Comparison of ENCODE assay signal across 19 cellular contexts in genomic region chr5:464843-465590, GRCh38. TPM values are rescaled to one million over a fixed set of nuclear protein-coding genes. Genes with fewer than 3 reads are reported as not detected.
DNase-seq lines count a peak whose midpoint lies in the region; ATAC-seq and TF ChIP-seq lines count a peak whose summit lies in the region.
"Had no signal": no experiment of that assay in that cellular context is flagged by ENCODE, and none has a peak within 500 bp of the region (broad histone marks: within the 10 kb centered on the region; RNA-seq: fewer than 3 reads in every experiment).

No MANE protein-coding gene starts in this region.

- peak overlapping the region; percentile 23 for H3K4ac ChIP-seq in neuronal stem cell (ENCODE audit: low read length)

- H3K9me3 ChIP-seq in neuronal stem cell (replicated peaks in 1 of 2; ENCODE audit: control insufficient read depth in 2 of 2, insufficient read depth in 1 of 2, low read depth in 1 of 2, low read length in 2 of 2) (no peaks in the 10 kb centered on the region), SJCRH30 (replicated peaks) (no peaks in the 10 kb centered on the region)
- H3K9me3 ChIP-seq: MG63 had no signal

- peaks cover 43% of the 10 kb centered on the region for H3K4me1 Mint-ChIP-seq in stimulated activated naive CD8-positive, alpha-beta T cell treated with anti-CD3 and anti-CD28 coated beads, Interleukin-15, Interleukin-2, amounts not matched to agents 100 ng/mL and 50 ng/mL, for 24 hours (ENCODE audit: low read depth)
- peaks cover 70% of the 10 kb centered on the region for H3K4me1 Mint-ChIP-seq in stimulated activated naive CD8-positive, alpha-beta T cell treated with anti-CD3 and anti-CD28 coated beads, Interleukin-15, amount 100 ng/mL, for 72 hours
- H3K4me1 Mint-ChIP-seq in chondrocyte (ENCODE audit: low read depth), result no peaks in the 10 kb centered on the region

- DNase-seq in stimulated activated naive CD8-positive, alpha-beta T cell treated with anti-CD3 and anti-CD28 coated beads, Interleukin-15, amount 100 ng/mL, for 72 hours, result no peak
- DNase-seq in chondrocyte (ENCODE audit: low spot score) (peak; percentile 94), neuronal stem cell (ENCODE audit: low spot score) (no peak), NOMO-1 treated with DMSO at 0.1 percent for 48 hours (lab: John Stamatoyannopoulos, UW; ENCODE audit: unreplicated experiment) (no peak), SJCRH30 (no peak)
- DNase-seq: activated CD4-positive, alpha-beta T cell treated with anti-CD3 and anti-CD28 coated beads, Interleukin-2, amount 50 U/mL, for 1 hour; activated T-cell treated with anti-CD3 and anti-CD28 coated beads, Interleukin-2, amount 50 U/mL, for 48 hours; cortex of kidney; GF-D8; HFFc6; mammary epithelial cell; MG63; NCI-H1930 had no signal

- H3K27ac Mint-ChIP-seq in stimulated activated naive CD8-positive, alpha-beta T cell treated with anti-CD3 and anti-CD28 coated beads, Interleukin-15, Interleukin-2, amounts not matched to agents 100 ng/mL and 50 ng/mL, for 24 hours, result peak overlapping the region; percentile 45
- H3K27ac Mint-ChIP-seq in stimulated activated naive CD8-positive, alpha-beta T cell treated with anti-CD3 and anti-CD28 coated beads, Interleukin-15, amount 100 ng/mL, for 72 hours, result no peak overlapping the region
- H3K27ac Mint-ChIP-seq in chondrocyte (ENCODE audit: unreplicated experiment), result no peak overlapping the region
- H3K27ac Mint-ChIP-seq: HFFc6; natural killer cell treated with Interleukin-12 subunit alpha and Interleukin-12 subunit beta and Interleukin-15 and Interleukin-18, amount 100 ng/mL, for 72 hours had no signal

- no peak overlapping the region for H2AK5ac ChIP-seq in neuronal stem cell (ENCODE audit: low read depth, low read length)

- no peak overlapping the region for H2BK15ac ChIP-seq in neuronal stem cell (ENCODE audit: low read length)

- H3K4me2 ChIP-seq in neuronal stem cell (ENCODE audit: insufficient read depth, low read length, poor library complexity, severe bottlenecking), result no peak overlapping the region

- H3K27me3 ChIP-seq in neuronal stem cell (ENCODE audit: control insufficient read depth in 3 of 3, insufficient read depth in 3 of 3, low read depth in 1 of 3, low read length in 3 of 3) (no peaks in the 10 kb centered on the region), SJCRH30 (no peaks in the 10 kb centered on the region)
- H3K27me3 ChIP-seq: MG63 had no signal

- H3K9ac ChIP-seq in neuronal stem cell (ENCODE audit: low read depth, low read length, poor library complexity), result no peak overlapping the region

- no peak overlapping the region for H4K91ac ChIP-seq in neuronal stem cell (ENCODE audit: low read depth, low read length, poor library complexity)

- H3K9me3 Mint-ChIP-seq in stimulated activated naive CD8-positive, alpha-beta T cell treated with anti-CD3 and anti-CD28 coated beads, Interleukin-15, Interleukin-2, amounts not matched to agents 100 ng/mL and 50 ng/mL, for 24 hours, result no peaks in the 10 kb centered on the region
- no peaks in the 10 kb centered on the region for H3K9me3 Mint-ChIP-seq in stimulated activated naive CD8-positive, alpha-beta T cell treated with anti-CD3 and anti-CD28 coated beads, Interleukin-15, amount 100 ng/mL, for 72 hours
- H3K9me3 Mint-ChIP-seq in chondrocyte (ENCODE audit: low read depth), result no peaks in the 10 kb centered on the region
- H3K9me3 Mint-ChIP-seq: HFFc6; natural killer cell treated with Interleukin-12 subunit alpha and Interleukin-12 subunit beta and Interleukin-15 and Interleukin-18, amount 100 ng/mL, for 72 hours had no signal

- H3K79me1 ChIP-seq in neuronal stem cell (ENCODE audit: low read depth, low read length), result no peaks in the 10 kb centered on the region

- H2AFZ ChIP-seq in neuronal stem cell (ENCODE audit: low read length), result no peak overlapping the region

- H2BK12ac ChIP-seq in neuronal stem cell (ENCODE audit: low read length), result no peak overlapping the region

- H3K36me3 ChIP-seq in neuronal stem cell (replicated peaks in 1 of 2; ENCODE audit: control insufficient read depth in 2 of 2, insufficient read depth in 2 of 2, low read length in 2 of 2) (peaks cover 18 to 69% of the 10 kb centered on the region in 2 donors), SJCRH30 (no peaks in the 10 kb centered on the region)

- no peak overlapping the region for H3K18ac ChIP-seq in neuronal stem cell (ENCODE audit: low read length)

- no peak for TF ChIP-seq CTCF in chondrocyte (IDR thresholded peaks at IDR 0.05)

- ATAC-seq in stimulated activated naive CD8-positive, alpha-beta T cell treated with anti-CD3 and anti-CD28 coated beads, Interleukin-15, amount 100 ng/mL, for 72 hours, result no peak
- ATAC-seq in GM18870 (IDR thresholded peaks at IDR 0.05; ENCODE audit: unreplicated experiment) (no peak), HG02610 (IDR thresholded peaks at IDR 0.05; ENCODE audit: unreplicated experiment) (no peak)
- ATAC-seq: natural killer cell treated with Interleukin-12 subunit alpha and Interleukin-12 subunit beta and Interleukin-15 and Interleukin-18, amount 100 ng/mL, for 72 hours had no signal

- H3K4me3 ChIP-seq in neuronal stem cell (ENCODE audit: low read length in 2 of 2) (no peak overlapping the region), SJCRH30 (no peak overlapping the region)
- H3K4me3 ChIP-seq: MG63, SK-N-MC had no signal

- peaks cover 49% of the 10 kb centered on the region for H3K36me3 Mint-ChIP-seq in stimulated activated naive CD8-positive, alpha-beta T cell treated with anti-CD3 and anti-CD28 coated beads, Interleukin-15, Interleukin-2, amounts not matched to agents 100 ng/mL and 50 ng/mL, for 24 hours (ENCODE audit: low read depth)
- peaks cover 22% of the 10 kb centered on the region for H3K36me3 Mint-ChIP-seq in chondrocyte (ENCODE audit: low read depth)

- H3K27ac ChIP-seq in neuronal stem cell (replicated peaks; ENCODE audit: low read length), result no peak overlapping the region
- H3K27ac ChIP-seq in SJCRH30, result no peak overlapping the region
- H3K27ac ChIP-seq: epithelial cell of prostate, SK-N-MC had no signal

- H3K27me3 Mint-ChIP-seq in stimulated activated naive CD8-positive, alpha-beta T cell treated with anti-CD3 and anti-CD28 coated beads, Interleukin-15, Interleukin-2, amounts not matched to agents 100 ng/mL and 50 ng/mL, for 24 hours, result no peaks in the 10 kb centered on the region
- no peaks in the 10 kb centered on the region for H3K27me3 Mint-ChIP-seq in stimulated activated naive CD8-positive, alpha-beta T cell treated with anti-CD3 and anti-CD28 coated beads, Interleukin-15, amount 100 ng/mL, for 72 hours
- H3K27me3 Mint-ChIP-seq in chondrocyte (ENCODE audit: low read depth), result no peaks in the 10 kb centered on the region
- H3K27me3 Mint-ChIP-seq: natural killer cell treated with Interleukin-12 subunit alpha and Interleukin-12 subunit beta and Interleukin-15 and Interleukin-18, amount 100 ng/mL, for 72 hours had no signal

- no peaks in the 10 kb centered on the region for H3K4me1 ChIP-seq in neuronal stem cell (ENCODE audit: control insufficient read depth in 2 of 2, insufficient read depth in 1 of 2, low read depth in 1 of 2, low read length in 2 of 2)
- H3K4me1 ChIP-seq in SJCRH30, result no peaks in the 10 kb centered on the region

- WGBS in neuronal stem cell (ENCODE audit: extremely low coverage in 2 of 2, insufficient read length in 2 of 2, insufficient replicate concordance in 1 of 2), 2 donors, result no CpG with 5 or more reads among the region's 63 CpGs

- peak overlapping the region; percentile 3 for H4K8ac ChIP-seq in neuronal stem cell (ENCODE audit: low read depth, low read length)

- H2BK5ac ChIP-seq in neuronal stem cell (ENCODE audit: low read length), result no peak overlapping the region

- H3K23ac ChIP-seq in neuronal stem cell (ENCODE audit: low read depth, low read length, poor library complexity), result peak overlapping the region; percentile 20

- H2BK120ac ChIP-seq in neuronal stem cell (ENCODE audit: low read depth, low read length), result no peak overlapping the region

- H3K4me3 Mint-ChIP-seq in stimulated activated naive CD8-positive, alpha-beta T cell treated with anti-CD3 and anti-CD28 coated beads, Interleukin-15, Interleukin-2, amounts not matched to agents 100 ng/mL and 50 ng/mL, for 24 hours, result no peak overlapping the region
- H3K4me3 Mint-ChIP-seq in stimulated activated naive CD8-positive, alpha-beta T cell treated with anti-CD3 and anti-CD28 coated beads, Interleukin-15, amount 100 ng/mL, for 72 hours, result peak overlapping the region in 1 of 2 donors; percentile 63
- H3K4me3 Mint-ChIP-seq in chondrocyte (ENCODE audit: unreplicated experiment), result no peak overlapping the region
- H3K4me3 Mint-ChIP-seq: HFFc6; natural killer cell treated with Interleukin-12 subunit alpha and Interleukin-12 subunit beta and Interleukin-15 and Interleukin-18, amount 100 ng/mL, for 72 hours had no signal

- no peak overlapping the region for H3K14ac ChIP-seq in neuronal stem cell (ENCODE audit: low read length)

RNA-seq across cellular contexts. Expression of gene EXOC3, which starts 22.0 kb away (rescaled TPM):
- total RNA-seq in chondrocyte, result 39.4 to 58.1 TPM (median 43.3 TPM) in 3 replicates
- polyA plus RNA-seq in neuronal stem cell (2013, experiment 1 of 2), result 18.9 TPM
- 18.7 TPM for polyA plus RNA-seq in neuronal stem cell (2013, experiment 2 of 2)
- total RNA-seq in SJCRH30 (2014; rRNA removed; shearing (Covaris generic)), result 10.2 and 10.4 TPM in 2 replicates

RNA-seq across cellular contexts. Expression of gene SLC9A3, which starts 59.2 kb away (rescaled TPM):
- total RNA-seq in chondrocyte, result 0.95 to 1.4 TPM (median 1.1 TPM) in 3 replicates
- 3.3 TPM for polyA plus RNA-seq in neuronal stem cell (2013, experiment 1 of 2)
- polyA plus RNA-seq in neuronal stem cell (2013, experiment 2 of 2), result 3.2 TPM
- total RNA-seq in SJCRH30 (2014; rRNA removed; shearing (Covaris generic)), result 2.4 and 2.5 TPM in 2 replicates
